In genomic region chr11:12433571-12434061, GRCh38 we compare ENCODE assay signal across 1 cellular context.
TF ChIP-seq lines count a peak whose summit lies in the region.

No MANE protein-coding gene starts in this region.

TF ChIP-seq in SK-N-SH, 30 proteins besides CTCF, POLR2A, EP300 and RAD21 (continued from another document):
- no peak for TF ChIP-seq REST (IDR thresholded peaks at IDR 0.05; ENCODE audit: low read depth, low read length)
- peak; percentile 71 for TF ChIP-seq GATA2 (CRISPR knock-in tag; IDR thresholded peaks at IDR 0.05)
- TF ChIP-seq FOSL2 (IDR thresholded peaks at IDR 0.05; ENCODE audit: borderline replicate concordance, low read depth), result no peak
- no peak for TF ChIP-seq JUND (IDR thresholded peaks at IDR 0.05)
- TF ChIP-seq RFX5 (IDR thresholded peaks at IDR 0.05; ENCODE audit: low read length), result no peak
- peak; percentile 18; the same call in 1 of the 2 replicates for TF ChIP-seq FOXM1 (IDR thresholded peaks at IDR 0.05; ENCODE audit: low read depth)
- TF ChIP-seq FOXJ3 (CRISPR knock-in tag; IDR thresholded peaks at IDR 0.05), result no peak; the same call in 1 of the 2 replicates
- TF ChIP-seq YY1 (IDR thresholded peaks at IDR 0.05; ENCODE audit: low read depth), result no peak
- TF ChIP-seq NRF1 (IDR thresholded peaks at IDR 0.05; ENCODE audit: low read depth, low read length), result no peak
